In genomic region chr5:113514263-113514590, GRCh38 we compare ENCODE assay signal across 7 cellular contexts. TPM values are rescaled to one million over a fixed set of nuclear protein-coding genes. Genes with fewer than 3 reads are reported as not detected.
DNase-seq lines count a peak whose midpoint lies in the region; ATAC-seq and TF ChIP-seq lines count a peak whose summit lies in the region.

No MANE protein-coding gene starts in this region.

- peak; percentile 11 for ATAC-seq in GM18861 (IDR thresholded peaks at IDR 0.05; ENCODE audit: unreplicated experiment)
- no peak for ATAC-seq in naive B cell (ENCODE audit: low read depth in 2 of 2)
- no peak for ATAC-seq in GM19467 (IDR thresholded peaks at IDR 0.05; ENCODE audit: unreplicated experiment)

- no peak for TF ChIP-seq CTCF in NB4 (IDR thresholded peaks at IDR 0.05; ENCODE audit: low read depth, low read length)

- peak overlapping the region; percentile 83 for H3K4me3 ChIP-seq in NB4 (ENCODE audit: low read depth, low read length)

- H3K27ac Mint-ChIP-seq in dendritic cell treated with granulocyte-macrophage colony-stimulating factor and Interleukin-4, amounts not matched to agents 40 ng/mL and 50 ng/mL, for 4 days, result peak overlapping the region; percentile 96
- H3K27ac Mint-ChIP-seq in naive B cell, result peak overlapping the region; percentile 93 to 98 (median 97)

- peaks cover 43% of the 10 kb centered on the region for H3K36me3 Mint-ChIP-seq in dendritic cell treated with granulocyte-macrophage colony-stimulating factor and Interleukin-4, amounts not matched to agents 40 ng/mL and 50 ng/mL, for 4 days (ENCODE audit: low read depth)
- peaks cover 0 to 4% of the 10 kb centered on the region in 2 donors for H3K36me3 Mint-ChIP-seq in naive B cell

- TF ChIP-seq POLR2A in NB4 (IDR thresholded peaks at IDR 0.05; ENCODE audit: extremely low read depth, insufficient read length), result no peak

- intact Hi-C loops in dendritic cell treated with granulocyte-macrophage colony-stimulating factor and Interleukin-4, amounts not matched to agents 40 ng/mL and 50 ng/mL, for 4 days (cut with micrococcal nuclease), result loop anchor here (5.0 kb wide), 4 partner anchors 137 to 592 kb away; partner anchors contain the start of genes DCP2 and REEP5

- DNase-seq in NB4 (ENCODE audit: low read depth) (no peak), naive B cell (no peak), NCI-H1048 (lab: John Stamatoyannopoulos, UW) (no peak), NCI-H2029 treated with DMSO at 0.1 percent for 48 hours (lab: John Stamatoyannopoulos, UW) (no peak)

- H3K4me3 Mint-ChIP-seq in dendritic cell treated with granulocyte-macrophage colony-stimulating factor and Interleukin-4, amounts not matched to agents 40 ng/mL and 50 ng/mL, for 4 days, result peak overlapping the region; percentile 89
- H3K4me3 Mint-ChIP-seq in naive B cell, result peak overlapping the region; percentile 85 to 97 (median 94)

- peaks cover 22% of the 10 kb centered on the region for H3K27me3 Mint-ChIP-seq in dendritic cell treated with granulocyte-macrophage colony-stimulating factor and Interleukin-4, amounts not matched to agents 40 ng/mL and 50 ng/mL, for 4 days
- H3K27me3 Mint-ChIP-seq in naive B cell, result peaks cover 12 to 24% (median 14%) of the 10 kb centered on the region in 3 donors

- no peaks in the 10 kb centered on the region for H3K9me3 Mint-ChIP-seq in dendritic cell treated with granulocyte-macrophage colony-stimulating factor and Interleukin-4, amounts not matched to agents 40 ng/mL and 50 ng/mL, for 4 days
- H3K9me3 Mint-ChIP-seq in naive B cell, result no peaks in the 10 kb centered on the region

- H3K4me1 Mint-ChIP-seq in dendritic cell treated with granulocyte-macrophage colony-stimulating factor and Interleukin-4, amounts not matched to agents 40 ng/mL and 50 ng/mL, for 4 days (ENCODE audit: low read depth), result peaks cover 36% of the 10 kb centered on the region
- H3K4me1 Mint-ChIP-seq in naive B cell, result peaks cover 23 to 28% (median 23%) of the 10 kb centered on the region in 3 donors

RNA-seq across cellular contexts. Expression of gene YTHDC2, which starts 0.7 kb away (rescaled TPM):
- polyA plus RNA-seq in naive B cell (ENCODE audit: low read depth in 6 of 6), result 10 to 100 TPM in 5 of 6 donors, 1 to 10 TPM in 1; 8.1 to 20.0 (median 15.0) TPM

RNA-seq across cellular contexts. Expression of gene MCC, which starts 26.0 kb away (rescaled TPM):
- polyA plus RNA-seq in naive B cell (ENCODE audit: low read depth in 6 of 6), result under 1 TPM in 5 of 6 donors, not detected in 1; 0.16 to 0.56 (median 0.31) TPM
